In genomic region chr11:111177037-111177988, GRCh38 we compare ENCODE assay signal across 11 cellular contexts.
DNase-seq lines count a peak whose midpoint lies in the region; ATAC-seq and TF ChIP-seq lines count a peak whose summit lies in the region.
"Had no signal": no experiment of that assay in that cellular context is flagged by ENCODE, and none has a peak within 500 bp of the region (broad histone marks: within the 10 kb centered on the region; RNA-seq: fewer than 3 reads in every experiment).

No MANE protein-coding gene starts in this region.

- H3K79me2 ChIP-seq in PC-3 (ENCODE audit: low read length) (no peaks in the 10 kb centered on the region), mesendoderm (ENCODE audit: control insufficient read depth, insufficient read depth, low read length) (no peaks in the 10 kb centered on the region)

- H3K56ac ChIP-seq in mesendoderm (ENCODE audit: low read length): no peak overlapping the region

- peak; percentile 21; the same call in 1 of the 2 replicates for TF ChIP-seq POLR2A in Raji (IDR thresholded peaks at IDR 0.05; ENCODE audit: insufficient read depth, low read depth, low read length)

- H3K4me1 ChIP-seq in PC-3 (ENCODE audit: insufficient read depth, low read length) (no peaks in the 10 kb centered on the region), mesendoderm (ENCODE audit: control insufficient read depth, low read depth, low read length) (peaks cover 2% of the 10 kb centered on the region)

- no peak overlapping the region for H3K18ac ChIP-seq in mesendoderm (ENCODE audit: low read length)

- H3K4me2 ChIP-seq in PC-3 (ENCODE audit: low read length) (no peak overlapping the region), mesendoderm (ENCODE audit: low read length) (no peak overlapping the region)

- CTCF ChIA-PET in PC-3 (lab: Charles Lee): no interaction called here

- no peak overlapping the region for H4K5ac ChIP-seq in mesendoderm (ENCODE audit: low read length)

- POLR2A ChIA-PET in PC-3 (lab: Charles Lee; ENCODE audit: unreplicated experiment): no interaction called here

- H3K4me3 ChIP-seq in PC-3 (ENCODE audit: low read length) (no peak overlapping the region), mesendoderm (ENCODE audit: low read length) (no peak overlapping the region)

- H2AK5ac ChIP-seq in mesendoderm (ENCODE audit: low read length): no peak overlapping the region

- DNase-seq in GDM1 (lab: John Stamatoyannopoulos, UW): peak; percentile 57
- DNase-seq in PC-3: no peak
- DNase-seq in mesendoderm: no peak
- no peak for DNase-seq in activated CD8-positive, alpha-beta memory T cell treated with anti-CD3 and anti-CD28 coated beads, Interleukin-2, amount 50 U/mL, for 48 hours
- DNase-seq in T1000 (lab: John Stamatoyannopoulos, UW): no peak
- DNase-seq: activated naive CD4-positive, alpha-beta T cell treated with Interleukin-2 at 50 U/mL for 16 hours; CD4-positive, alpha-beta T cell had no signal

- H2BK5ac ChIP-seq in mesendoderm (ENCODE audit: low read length): no peak overlapping the region

- H2BK120ac ChIP-seq in mesendoderm (ENCODE audit: low read depth, low read length): no peak overlapping the region

- intact Hi-C loops in PC-3 (cut with micrococcal nuclease): no loop called here

- H3K23ac ChIP-seq in mesendoderm (ENCODE audit: low read length): no peak overlapping the region

- H2BK15ac ChIP-seq in mesendoderm (replicated peaks; ENCODE audit: low read depth): no peak overlapping the region

- H3K4ac ChIP-seq in mesendoderm (ENCODE audit: low read depth, low read length): no peak overlapping the region

- TF ChIP-seq CTCF in PC-3 (conservative IDR thresholded peaks at IDR 0.05; ENCODE audit: low read depth, low read length): no peak

- no peak overlapping the region for H3K27ac ChIP-seq in PC-3 (ENCODE audit: low read length)
- H3K27ac ChIP-seq in mesendoderm (ENCODE audit: low read depth, low read length): no peak overlapping the region

- H3K9me2 ChIP-seq in PC-3 (replicated peaks; ENCODE audit: low read length): no peaks in the 10 kb centered on the region

- H3F3A ChIP-seq in PC-3 (ENCODE audit: low read length, unreplicated experiment): no peaks in the 10 kb centered on the region

- H3K36me3 ChIP-seq in PC-3 (ENCODE audit: low read depth, low read length) (no peaks in the 10 kb centered on the region), mesendoderm (ENCODE audit: control insufficient read depth, insufficient read depth, low read length) (no peaks in the 10 kb centered on the region)

- H4K20me1 ChIP-seq in PC-3 (ENCODE audit: low read length): no peaks in the 10 kb centered on the region

- H3K9ac ChIP-seq in PC-3 (ENCODE audit: low read length) (no peak overlapping the region), mesendoderm (ENCODE audit: low read length) (no peak overlapping the region)

- ATAC-seq in GM19467 (IDR thresholded peaks at IDR 0.05; ENCODE audit: unreplicated experiment) (peak; percentile 61), HG03139 (IDR thresholded peaks at IDR 0.05; ENCODE audit: unreplicated experiment) (peak; percentile 70), PC-3 (no peak)
- ATAC-seq: T-cell had no signal

- no peaks in the 10 kb centered on the region for H3K79me1 ChIP-seq in mesendoderm (ENCODE audit: low read length)

- no peak overlapping the region for H4K8ac ChIP-seq in mesendoderm (ENCODE audit: low read depth, low read length)

- no peak overlapping the region for H2AFZ ChIP-seq in PC-3 (ENCODE audit: low read length)

- no TSS peak for BruUV-seq in PC-3 (replicated peaks; lab: Mats Ljungman, UMichigan)

- no peaks in the 10 kb centered on the region for H3K9me3 ChIP-seq in PC-3 (ENCODE audit: low read length)

- WGBS in mesendoderm (ENCODE audit: extremely low coverage, insufficient coverage, low lambda C conversion rate): no CpG with 5 or more reads among the region's 1 CpG

- peaks cover 62% of the 10 kb centered on the region for H3K27me3 ChIP-seq in PC-3 (ENCODE audit: low read length)
- H3K27me3 ChIP-seq in mesendoderm (ENCODE audit: insufficient read depth, low read length, poor library complexity): no peaks in the 10 kb centered on the region
